ENCODE assay signal across 8 cellular contexts in genomic region chr9:96417610-96418073, GRCh38. TPM values are rescaled to one million over a fixed set of nuclear protein-coding genes. Genes with fewer than 3 reads are reported as not detected.
DNase-seq lines count a peak whose midpoint lies in the region; ATAC-seq and TF ChIP-seq lines count a peak whose summit lies in the region.

No MANE protein-coding gene starts in this region.

- peaks cover 20% of the 10 kb centered on the region for H3K36me3 Mint-ChIP-seq in activated CD8-positive, alpha-beta T cell treated with anti-CD3 and anti-CD28 coated beads for 36 hours (ENCODE audit: low read depth)

- no peak for DNase-seq in activated CD8-positive, alpha-beta T cell treated with anti-CD3 and anti-CD28 coated beads for 36 hours
- DNase-seq in germinal center (ENCODE audit: low spot score) (peak; percentile 48), putamen (ENCODE audit: low spot score) (peak; percentile 34), posterior vena cava (ENCODE audit: low spot score) (no peak), NCI-H187 treated with DMSO at 0.1 percent for 48 hours (lab: John Stamatoyannopoulos, UW) (no peak)

- intact Hi-C loops in activated CD8-positive, alpha-beta T cell treated with anti-CD3 and anti-CD28 coated beads for 36 hours (cut with micrococcal nuclease), result no loop called here
- intact Hi-C loops in posterior vena cava (cut with DNase I), result loop anchor here in 1 of 2 donors (5.0 kb wide), 1 partner anchor 530 kb away; no protein-coding TSS in a partner anchor

- no peaks in the 10 kb centered on the region for H3K9me3 Mint-ChIP-seq in activated CD8-positive, alpha-beta T cell treated with anti-CD3 and anti-CD28 coated beads for 36 hours

- peak overlapping the region; percentile 93 for H3K4me3 Mint-ChIP-seq in activated CD8-positive, alpha-beta T cell treated with anti-CD3 and anti-CD28 coated beads for 36 hours

- peak overlapping the region; percentile 93 for H3K27ac ChIP-seq in C4-2B

- no peak for TF ChIP-seq CTCF in C4-2B (conservative IDR thresholded peaks at IDR 0.05)
- TF ChIP-seq CTCF in activated CD8-positive, alpha-beta T cell treated with anti-CD3 and anti-CD28 coated beads for 36 hours (IDR thresholded peaks at IDR 0.05), result no peak

- H3K4me1 Mint-ChIP-seq in activated CD8-positive, alpha-beta T cell treated with anti-CD3 and anti-CD28 coated beads for 36 hours (ENCODE audit: low read depth), result peaks cover 44% of the 10 kb centered on the region

- CTCF ChIA-PET in activated CD8-positive, alpha-beta T cell treated with anti-CD3 and anti-CD28 coated beads for 36 hours (lab: Charles Lee), result no interaction called here

- POLR2A ChIA-PET in activated CD8-positive, alpha-beta T cell treated with anti-CD3 and anti-CD28 coated beads for 36 hours (lab: Charles Lee), result interaction anchor here (1.0 kb wide), 1 partner anchor 150 kb away, joined by 3 read pairs; no protein-coding TSS in a partner anchor

- H3K27ac Mint-ChIP-seq in activated CD8-positive, alpha-beta T cell treated with anti-CD3 and anti-CD28 coated beads for 36 hours, result peak overlapping the region; percentile 91

- no peaks in the 10 kb centered on the region for H3K27me3 Mint-ChIP-seq in activated CD8-positive, alpha-beta T cell treated with anti-CD3 and anti-CD28 coated beads for 36 hours

- ATAC-seq in HG02885 (IDR thresholded peaks at IDR 0.05; ENCODE audit: poor library complexity, unreplicated experiment) (peak; percentile 0), GM18517 (IDR thresholded peaks at IDR 0.05; ENCODE audit: unreplicated experiment) (no peak)
- no peak for ATAC-seq in activated CD8-positive, alpha-beta T cell treated with anti-CD3 and anti-CD28 coated beads for 36 hours

RNA-seq across cellular contexts. Expression of gene ZNF367, which starts 0.5 kb away (rescaled TPM):
- total RNA-seq in activated CD8-positive, alpha-beta T cell treated with anti-CD3 and anti-CD28 coated beads for 36 hours, result 10 to 100 TPM; 29.3 to 30.1 TPM
- 1 to 10 TPM; 1.1 to 2.3 TPM for total RNA-seq in posterior vena cava

RNA-seq across cellular contexts. Expression of gene HABP4, which starts 32.3 kb away (rescaled TPM):
- total RNA-seq in activated CD8-positive, alpha-beta T cell treated with anti-CD3 and anti-CD28 coated beads for 36 hours, result 1 to 10 TPM; 7.0 to 8.3 TPM
- 10 to 100 TPM; 30.9 to 37.4 TPM for total RNA-seq in posterior vena cava

RNA-seq across cellular contexts. Expression of gene SLC35D2, which starts 34.1 kb away (rescaled TPM):
- total RNA-seq in activated CD8-positive, alpha-beta T cell treated with anti-CD3 and anti-CD28 coated beads for 36 hours, result 1 to 10 TPM; 2.2 to 2.6 TPM
- 10 to 100 TPM; 13.2 to 15.7 TPM for total RNA-seq in posterior vena cava

Comparison
In these comparisons a context has a peak if more than half of its experiments do, and no peak if none do; other contexts are left out.
1. DNase-seq: peak in germinal center (single experiment) and putamen (single experiment); none in activated CD8-positive, alpha-beta T cell treated with anti-CD3 and anti-CD28 coated beads for 36 hours (single experiment), posterior vena cava (single experiment) and NCI-H187 treated with DMSO at 0.1 percent for 48 hours (single experiment).
2. RNA of gene ZNF367, which starts 0.5 kb away (total RNA-seq): 29.3 to 30.1 TPM in activated CD8-positive, alpha-beta T cell treated with anti-CD3 and anti-CD28 coated beads for 36 hours; 1.1 to 2.3 TPM in posterior vena cava; every median in the first group is over 4 times any median in the second.